Comparison of ENCODE assay signal across 8 cellular contexts in genomic region chr21:31866077-31866511, GRCh38. TPM values are rescaled to one million over a fixed set of nuclear protein-coding genes. Genes with fewer than 3 reads are reported as not detected.
DNase-seq lines count a peak whose midpoint lies in the region; ATAC-seq and TF ChIP-seq lines count a peak whose summit lies in the region.

No MANE protein-coding gene starts in this region.

- no TSS peak for BruUV-seq in Panc1 (replicated peaks; lab: Mats Ljungman, UMichigan)

- H3K4me2 ChIP-seq in neural progenitor cell = no peak overlapping the region

- TF ChIP-seq CTCF in Panc1 (IDR thresholded peaks at IDR 0.05) (peak; percentile 87), fibroblast of the aortic adventitia (IDR thresholded peaks at IDR 0.05; ENCODE audit: insufficient read depth, low read length) (peak; percentile 81), neural progenitor cell (IDR thresholded peaks at IDR 0.05) (peak; percentile 88)

- in situ Hi-C loops in Panc1 (cut with HindIII; ENCODE audit: low pct_unique_long_range_greater_than_20kb, low sequenced_read_pairs) = no loop called here

- no peaks in the 10 kb centered on the region for H3K36me3 ChIP-seq in Panc1 (ENCODE audit: control insufficient read depth, insufficient read depth, low read length)
- H3K36me3 ChIP-seq in neural progenitor cell = no peaks in the 10 kb centered on the region

- H3K9me3 Mint-ChIP-seq in activated T-helper 1 cell treated with anti-CD3 and anti-CD28 coated beads, Interleukin-12 subunit alpha, Interleukin-12 subunit beta, Interleukin-2, Interleukin-4 antibody, amounts not matched to agents 30 ng/mL and 10 ng/mL and 1 ng/mL, durations not matched to agents 14 hours and 24 hours and 36 hours = no peaks in the 10 kb centered on the region
- H3K9me3 Mint-ChIP-seq in neural progenitor cell = no peaks in the 10 kb centered on the region

- H3K9me3 ChIP-seq in Panc1 (ENCODE audit: control insufficient read depth, insufficient read depth, low read depth, low read length) = no peaks in the 10 kb centered on the region
- H3K9me3 ChIP-seq in neural progenitor cell (ENCODE audit: low read depth) = no peaks in the 10 kb centered on the region

- CTCF ChIA-PET in Panc1 (lab: Charles Lee) = interaction anchor here (0.6 kb wide), 1 partner anchor 67 kb away, joined by 6 read pairs; no protein-coding TSS in a partner anchor

- H3K36me3 Mint-ChIP-seq in activated T-helper 1 cell treated with anti-CD3 and anti-CD28 coated beads, Interleukin-12 subunit alpha, Interleukin-12 subunit beta, Interleukin-2, Interleukin-4 antibody, amounts not matched to agents 30 ng/mL and 10 ng/mL and 1 ng/mL, durations not matched to agents 14 hours and 24 hours and 36 hours (ENCODE audit: low read depth) = no peaks in the 10 kb centered on the region
- H3K36me3 Mint-ChIP-seq in neural progenitor cell = no peaks in the 10 kb centered on the region

- no peaks in the 10 kb centered on the region for H3K4me1 Mint-ChIP-seq in activated T-helper 1 cell treated with anti-CD3 and anti-CD28 coated beads, Interleukin-12 subunit alpha, Interleukin-12 subunit beta, Interleukin-2, Interleukin-4 antibody, amounts not matched to agents 30 ng/mL and 10 ng/mL and 1 ng/mL, durations not matched to agents 14 hours and 24 hours and 36 hours (ENCODE audit: low read depth)
- peaks cover 6% of the 10 kb centered on the region for H3K4me1 Mint-ChIP-seq in neural progenitor cell

- H3K4me1 ChIP-seq in Panc1 (ENCODE audit: control insufficient read depth, insufficient read depth, low read length) = no peaks in the 10 kb centered on the region
- no peaks in the 10 kb centered on the region for H3K4me1 ChIP-seq in neural progenitor cell

- POLR2A ChIA-PET in Panc1 (lab: Charles Lee) = no interaction called here

- H3K27ac ChIP-seq in Panc1 (ENCODE audit: low read length) (no peak overlapping the region), neural progenitor cell (no peak overlapping the region)

- H3K4me3 Mint-ChIP-seq in activated T-helper 1 cell treated with anti-CD3 and anti-CD28 coated beads, Interleukin-12 subunit alpha, Interleukin-12 subunit beta, Interleukin-2, Interleukin-4 antibody, amounts not matched to agents 30 ng/mL and 10 ng/mL and 1 ng/mL, durations not matched to agents 14 hours and 24 hours and 36 hours = no peak overlapping the region
- no peak overlapping the region for H3K4me3 Mint-ChIP-seq in neural progenitor cell

- H3K4me3 ChIP-seq in Panc1 (ENCODE audit: low read depth in 2 of 2, low read length in 2 of 2) = no peak overlapping the region
- no peak overlapping the region for H3K4me3 ChIP-seq in fibroblast of the aortic adventitia (ENCODE audit: low read depth, low read length)
- H3K4me3 ChIP-seq in neural progenitor cell = no peak overlapping the region

- H4K20me1 ChIP-seq in neural progenitor cell (ENCODE audit: low read depth) = no peaks in the 10 kb centered on the region

- H3F3A ChIP-seq in neural progenitor cell (ENCODE audit: low read depth) = peaks cover 6% of the 10 kb centered on the region

- H3K79me2 ChIP-seq in neural progenitor cell (ENCODE audit: low read depth) = no peaks in the 10 kb centered on the region

- H3K27ac Mint-ChIP-seq in activated T-helper 1 cell treated with anti-CD3 and anti-CD28 coated beads, Interleukin-12 subunit alpha, Interleukin-12 subunit beta, Interleukin-2, Interleukin-4 antibody, amounts not matched to agents 30 ng/mL and 10 ng/mL and 1 ng/mL, durations not matched to agents 14 hours and 24 hours and 36 hours = no peak overlapping the region
- no peak overlapping the region for H3K27ac Mint-ChIP-seq in neural progenitor cell

- no peak overlapping the region for H3K9ac ChIP-seq in neural progenitor cell

- peak; percentile 88 for DNase-seq in NCI-H1436 (lab: John Stamatoyannopoulos, UW)
- no peak for DNase-seq in NCI-H1436 treated with DMSO at 0.1 percent for 48 hours (lab: John Stamatoyannopoulos, UW)
- DNase-seq in Kasumi-1 (lab: John Stamatoyannopoulos, UW) = peak; percentile 39 to 49
- DNase-seq in Panc1 (ENCODE audit: low read depth, low spot score) = peak; percentile 8
- peak; percentile 37 for DNase-seq in activated T-helper 1 cell treated with anti-CD3 and anti-CD28 coated beads, Interleukin-12 subunit alpha, Interleukin-12 subunit beta, Interleukin-2, Interleukin-4 antibody, amounts not matched to agents 30 ng/mL and 10 ng/mL and 1 ng/mL, durations not matched to agents 14 hours and 24 hours and 36 hours (ENCODE audit: low spot score)
- peak; percentile 66 for DNase-seq in fibroblast of the aortic adventitia (ENCODE audit: low read depth)
- peak; percentile 91 for DNase-seq in neural progenitor cell (ENCODE audit: low spot score)
- peak; percentile 37 for DNase-seq in stromal cell of bone marrow (ENCODE audit: low read depth)

- peak; percentile 96 for ATAC-seq in Panc1

- H3K27me3 ChIP-seq in Panc1 (ENCODE audit: control insufficient read depth, insufficient read depth, low read length) (peaks cover 3% of the 10 kb centered on the region; the same call in 1 of the 2 replicates), neural progenitor cell (peaks cover 20% of the 10 kb centered on the region)

- peaks cover 19% of the 10 kb centered on the region for H3K27me3 Mint-ChIP-seq in activated T-helper 1 cell treated with anti-CD3 and anti-CD28 coated beads, Interleukin-12 subunit alpha, Interleukin-12 subunit beta, Interleukin-2, Interleukin-4 antibody, amounts not matched to agents 30 ng/mL and 10 ng/mL and 1 ng/mL, durations not matched to agents 14 hours and 24 hours and 36 hours (ENCODE audit: insufficient read depth)
- peaks cover 10% of the 10 kb centered on the region for H3K27me3 Mint-ChIP-seq in neural progenitor cell (ENCODE audit: insufficient read depth, low read depth)

- intact Hi-C loops in Panc1 (cut with micrococcal nuclease; ENCODE audit: unreplicated experiment) = loop anchor here (2.0 kb wide), 1 partner anchor 393 kb away; no protein-coding TSS in a partner anchor
- intact Hi-C loops in activated T-helper 1 cell treated with anti-CD3 and anti-CD28 coated beads, Interleukin-12 subunit alpha, Interleukin-12 subunit beta, Interleukin-2, Interleukin-4 antibody, amounts not matched to agents 30 ng/mL and 10 ng/mL and 1 ng/mL, durations not matched to agents 14 hours and 24 hours and 36 hours (cut with micrococcal nuclease) = loop anchor here (1.0 kb wide), 1 partner anchor 392 kb away; no protein-coding TSS in a partner anchor

- peak overlapping the region; percentile 38 for H2AFZ ChIP-seq in neural progenitor cell (replicated peaks)

RNA-seq across cellular contexts. Expression of gene HUNK, which starts 6.7 kb away (rescaled TPM):
- total RNA-seq in Panc1 (2021; ENCODE audit: unreplicated experiment) = 0.05 TPM
- not detected for polyA plus RNA-seq in Panc1 (2012; ENCODE audit: insufficient read length)
- total RNA-seq in activated T-helper 1 cell treated with anti-CD3 and anti-CD28 coated beads, Interleukin-12 subunit alpha, Interleukin-12 subunit beta, Interleukin-2, Interleukin-4 antibody, amounts not matched to agents 30 ng/mL and 10 ng/mL and 1 ng/mL, durations not matched to agents 14 hours and 24 hours and 36 hours = 0.29 TPM in 1 of 2 replicates, not detected in the other
- 0.45 and 4.3 TPM in 2 replicates for total RNA-seq in fibroblast of the aortic adventitia (ENCODE audit: low replicate concordance)
- 4.7 and 5.7 TPM in 2 replicates for total RNA-seq in neural progenitor cell (ENCODE audit: low replicate concordance)
